In the genomic region with DNA sequence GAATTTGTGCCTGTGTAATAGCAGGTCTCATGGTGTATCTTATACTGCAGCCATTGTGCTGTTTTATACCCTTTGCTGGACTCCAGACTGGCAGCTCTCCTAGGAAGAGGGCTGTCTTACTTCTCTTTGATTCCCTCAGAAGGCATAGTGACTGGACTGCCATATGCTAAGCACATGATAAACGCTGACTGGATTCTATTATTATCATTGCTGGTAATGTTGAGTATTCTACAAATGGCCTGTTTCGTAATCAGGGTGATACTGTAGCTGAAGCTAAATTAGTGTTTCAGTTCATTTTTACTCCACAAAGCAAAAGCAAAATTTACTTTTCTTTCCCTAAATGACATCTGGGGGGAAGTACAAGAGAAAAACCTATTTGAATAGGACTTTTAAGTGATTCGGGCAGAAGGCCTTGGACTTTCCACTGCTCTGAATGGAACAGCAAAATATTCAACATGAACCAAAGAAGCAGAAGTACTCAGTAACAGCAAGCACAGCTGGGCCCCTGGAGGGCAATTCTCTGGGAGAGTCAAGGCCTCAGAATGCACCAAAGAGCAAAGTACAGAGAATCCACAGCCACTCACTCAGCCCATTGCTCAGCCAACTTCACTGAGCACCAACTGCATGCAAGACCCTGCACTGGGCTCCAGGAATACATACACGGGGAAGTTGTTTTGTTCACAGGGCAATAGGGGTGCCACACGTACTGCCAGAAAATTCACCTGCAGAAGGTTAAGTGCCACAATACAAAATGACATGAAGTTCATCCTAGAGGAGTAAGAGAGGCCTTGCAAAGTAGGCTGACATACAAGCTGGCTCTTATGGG, we compare ENCODE assay signal across 1 cellular context.
TF ChIP-seq lines count a peak whose summit lies in the region.

No MANE protein-coding gene starts in this region.

TF ChIP-seq in liver, 16 proteins besides CTCF, POLR2A, EP300 and RAD21 (continued from another document):
- TF ChIP-seq, protein P1, sequence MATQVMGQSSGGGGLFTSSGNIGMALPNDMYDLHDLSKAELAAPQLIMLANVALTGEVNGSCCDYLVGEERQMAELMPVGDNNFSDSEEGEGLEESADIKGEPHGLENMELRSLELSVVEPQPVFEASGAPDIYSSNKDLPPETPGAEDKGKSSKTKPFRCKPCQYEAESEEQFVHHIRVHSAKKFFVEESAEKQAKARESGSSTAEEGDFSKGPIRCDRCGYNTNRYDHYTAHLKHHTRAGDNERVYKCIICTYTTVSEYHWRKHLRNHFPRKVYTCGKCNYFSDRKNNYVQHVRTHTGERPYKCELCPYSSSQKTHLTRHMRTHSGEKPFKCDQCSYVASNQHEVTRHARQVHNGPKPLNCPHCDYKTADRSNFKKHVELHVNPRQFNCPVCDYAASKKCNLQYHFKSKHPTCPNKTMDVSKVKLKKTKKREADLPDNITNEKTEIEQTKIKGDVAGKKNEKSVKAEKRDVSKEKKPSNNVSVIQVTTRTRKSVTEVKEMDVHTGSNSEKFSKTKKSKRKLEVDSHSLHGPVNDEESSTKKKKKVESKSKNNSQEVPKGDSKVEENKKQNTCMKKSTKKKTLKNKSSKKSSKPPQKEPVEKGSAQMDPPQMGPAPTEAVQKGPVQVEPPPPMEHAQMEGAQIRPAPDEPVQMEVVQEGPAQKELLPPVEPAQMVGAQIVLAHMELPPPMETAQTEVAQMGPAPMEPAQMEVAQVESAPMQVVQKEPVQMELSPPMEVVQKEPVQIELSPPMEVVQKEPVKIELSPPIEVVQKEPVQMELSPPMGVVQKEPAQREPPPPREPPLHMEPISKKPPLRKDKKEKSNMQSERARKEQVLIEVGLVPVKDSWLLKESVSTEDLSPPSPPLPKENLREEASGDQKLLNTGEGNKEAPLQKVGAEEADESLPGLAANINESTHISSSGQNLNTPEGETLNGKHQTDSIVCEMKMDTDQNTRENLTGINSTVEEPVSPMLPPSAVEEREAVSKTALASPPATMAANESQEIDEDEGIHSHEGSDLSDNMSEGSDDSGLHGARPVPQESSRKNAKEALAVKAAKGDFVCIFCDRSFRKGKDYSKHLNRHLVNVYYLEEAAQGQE (IDR thresholded peaks at IDR 0.05), result no peak
- TF ChIP-seq NR2F2 (IDR thresholded peaks at IDR 0.05) (no peak), FOXA2 (IDR thresholded peaks at IDR 0.05) (no peak)
